Comparison of ENCODE assay signal across 29 cellular contexts in genomic region chr7:76222839-76223238, GRCh38. TPM values are rescaled to one million over a fixed set of nuclear protein-coding genes. Genes with fewer than 3 reads are reported as not detected.
DNase-seq lines count a peak whose midpoint lies in the region; ATAC-seq, FAIRE-seq and TF ChIP-seq lines count a peak whose summit lies in the region.
"Had no signal": no experiment of that assay in that cellular context is flagged by ENCODE, and none has a peak within 500 bp of the region (broad histone marks: within the 10 kb centered on the region; RNA-seq: fewer than 3 reads in every experiment).

No MANE protein-coding gene starts in this region.

- TF ChIP-seq EP300 in K562 (IDR thresholded peaks at IDR 0.05; ENCODE audit: low read length), result no peak

- no peak for TF ChIP-seq POLR2A in HCT116 (IDR thresholded peaks at IDR 0.05; ENCODE audit: borderline replicate concordance, extremely low read depth, insufficient read depth, insufficient read length)
- no peak for TF ChIP-seq POLR2A in K562 (conservative IDR thresholded peaks at IDR 0.05)
- no peak for TF ChIP-seq POLR2A in lower leg skin (IDR thresholded peaks at IDR 0.05)

- H3K9me1 ChIP-seq in K562 (ENCODE audit: control insufficient read depth, insufficient read depth, low read length), result no peaks in the 10 kb centered on the region

- H3K4me1 Mint-ChIP-seq in GM23338 (peaks cover 48% of the 10 kb centered on the region), glutamatergic neuron (ENCODE audit: low read depth, unreplicated experiment) (peaks cover 36% of the 10 kb centered on the region)
- H3K4me1 Mint-ChIP-seq: CD14-positive monocyte; CD4-positive, alpha-beta memory T cell; CD8-positive, alpha-beta memory T cell had no signal

- no peak for DNase-seq in GM23338 (ENCODE audit: low spot score)
- no peak for DNase-seq in HCT116 (ENCODE audit: low read depth, low spot score)
- DNase-seq in K562 (ENCODE audit: extremely low read depth in 1 of 4, low spot score in 3 of 4), result no peak
- DNase-seq in glutamatergic neuron, result no peak
- no peak for DNase-seq in lower leg skin (ENCODE audit: low spot score in 2 of 2)
- DNase-seq in mesenchymal stem cell, result no peak
- DNase-seq in tibial artery, result no peak
- no peak for DNase-seq in medulla oblongata (ENCODE audit: extremely low spot score)
- DNase-seq: 8988T; ACHN; BE2C; C1 segment of cervical spinal cord; CD4-positive, alpha-beta memory T cell; CD4-positive, CD25-positive, alpha-beta regulatory T cell; CD8-positive, alpha-beta memory T cell; COR-L47; DMS 273 treated with DMSO at 0.1 percent for 48 hours; DMS153; DMS53; DMS79; DND-41; EL; GDM1 had no signal

- TF ChIP-seq RAD21 in HCT116 (IDR thresholded peaks at IDR 0.05; ENCODE audit: low read depth), result no peak
- TF ChIP-seq RAD21 in K562 (CRISPR knock-in tag; conservative IDR thresholded peaks at IDR 0.05 in 1 of 2, IDR thresholded peaks at IDR 0.05 in 1 of 2), result no peak

- H2AFZ ChIP-seq in GM23338 (no peak overlapping the region), HCT116 (ENCODE audit: low read depth, low read length, poor library complexity, severe bottlenecking) (no peak overlapping the region), K562 (ENCODE audit: low read depth, low read length) (no peak overlapping the region), mesenchymal stem cell (ENCODE audit: low read depth, low read length) (no peak overlapping the region)

- no peak overlapping the region for H3K4me3 ChIP-seq in GM23338
- H3K4me3 ChIP-seq in HCT116 (replicated peaks in 1 of 2; ENCODE audit: low read depth in 1 of 2, low read length in 2 of 2), result peak overlapping the region in 1 of 2 experiments; percentile 17; a peak in 1 of 4 replicates
- H3K4me3 ChIP-seq in K562, result no peak overlapping the region
- H3K4me3 ChIP-seq in lower leg skin (ENCODE audit: low read depth, poor library complexity, severe bottlenecking), result no peak overlapping the region
- no peak overlapping the region for H3K4me3 ChIP-seq in mesenchymal stem cell (ENCODE audit: insufficient read depth in 1 of 2, low read depth in 1 of 2, low read length in 2 of 2)
- H3K4me3 ChIP-seq in tibial artery, result no peak overlapping the region
- H3K4me3 ChIP-seq: BLaER1, GM12878 had no signal

- intact Hi-C loops in HCT116 (cut with micrococcal nuclease) (no loop called here), K562 (cut with micrococcal nuclease) (no loop called here), lower leg skin (cut with DNase I; ENCODE audit: low total_unique reads) (no loop called here), tibial artery (cut with DNase I; ENCODE audit: low total_unique reads) (no loop called here)

- no peak overlapping the region for H3K18ac ChIP-seq in mesenchymal stem cell (ENCODE audit: low read depth in 1 of 2, low read length in 2 of 2)

- in situ Hi-C loops in K562 (cut with MboI), result no loop called here

- H4K8ac ChIP-seq in mesenchymal stem cell (ENCODE audit: low read length), result no peak overlapping the region

- no peak for FAIRE-seq in K562 (lab: Jason Lieb, UNC)
- FAIRE-seq: A204.1, GM12878, GM12892, GM18507 had no signal

- TF ChIP-seq CTCF in GM23338 (conservative IDR thresholded peaks at IDR 0.05; ENCODE audit: low read depth in 2 of 2), result no peak
- no peak for TF ChIP-seq CTCF in HCT116 (IDR thresholded peaks at IDR 0.05 in 2 of 3, conservative IDR thresholded peaks at IDR 0.05 in 1 of 3; ENCODE audit: borderline replicate concordance in 1 of 3, insufficient read depth in 1 of 3, low read depth in 2 of 3, low read length in 2 of 3)
- no peak for TF ChIP-seq CTCF in K562 (IDR thresholded peaks at IDR 0.05 in 2 of 3, conservative IDR thresholded peaks at IDR 0.05 in 1 of 3; ENCODE audit: insufficient read depth in 2 of 3, low read depth in 1 of 3, low read length in 3 of 3)
- TF ChIP-seq CTCF in glutamatergic neuron (IDR thresholded peaks at IDR 0.05; ENCODE audit: partially characterized antibody, unreplicated experiment), result no peak
- no peak for TF ChIP-seq CTCF in lower leg skin (IDR thresholded peaks at IDR 0.05)
- no peak for TF ChIP-seq CTCF in tibial artery (IDR thresholded peaks at IDR 0.05)

- no peaks in the 10 kb centered on the region for H3K27me3 ChIP-seq in GM23338 (ENCODE audit: insufficient read depth)
- H3K27me3 ChIP-seq in HCT116 (ENCODE audit: insufficient read depth, low read length), result peaks cover 12% of the 10 kb centered on the region; the same call in 1 of the 2 replicates
- H3K27me3 ChIP-seq in K562 (ENCODE audit: control insufficient read depth in 2 of 2, insufficient read depth in 2 of 2, low read length in 2 of 2), result peaks cover 13 to 63% of the 10 kb centered on the region in 2 experiments; a peak in 4 of 5 replicates
- H3K27me3 ChIP-seq in mesenchymal stem cell (ENCODE audit: control insufficient read depth in 1 of 2, insufficient read depth in 1 of 2, low read length in 2 of 2), result peaks cover 44 to 56% of the 10 kb centered on the region in 2 experiments
- H3K27me3 ChIP-seq in tibial artery, result peaks cover 0 to 89% of the 10 kb centered on the region in 2 donors
- H3K27me3 ChIP-seq: BE2C had no signal

- H3K9me2 ChIP-seq in GM23338 (ENCODE audit: insufficient read depth) (no peaks in the 10 kb centered on the region), HCT116 (ENCODE audit: insufficient read depth) (no peaks in the 10 kb centered on the region)

- H3K4ac ChIP-seq in mesenchymal stem cell (ENCODE audit: low read depth in 1 of 2, low read length in 2 of 2), result no peak overlapping the region

- RAD21 ChIA-PET in HCT116 (lab: Charles Lee; ENCODE audit: low non-redundant PET in 1 of 2, low total read pairs in 2 of 2, uncharacterized antibody in 2 of 2, unreplicated experiment in 2 of 2), result no interaction called here

- H2BK12ac ChIP-seq in mesenchymal stem cell (ENCODE audit: low read length in 2 of 2), result no peak overlapping the region

- POLR2A ChIA-PET in HCT116 (lab: Charles Lee) (no interaction called here), K562 (lab: Yijun Ruan, JAX) (interaction anchor here (0.6 kb wide), 1 partner anchor 42 kb away, joined by 3 read pairs; no protein-coding TSS in a partner anchor)

- H3K79me1 ChIP-seq in mesenchymal stem cell (replicated peaks; ENCODE audit: low read length, poor library complexity, severe bottlenecking), result no peaks in the 10 kb centered on the region

- CTCF ChIA-PET in HCT116 (lab: Charles Lee) (interaction anchor here (1.3 kb wide), 1 partner anchor 44 kb away, joined by 4 read pairs; no protein-coding TSS in a partner anchor), K562 (lab: Yijun Ruan, JAX; ENCODE audit: low intra/inter-chr PET ratio) (no interaction called here)

- H3K23ac ChIP-seq in mesenchymal stem cell (ENCODE audit: low read length in 2 of 2), result no peak overlapping the region

- H3K27me3 Mint-ChIP-seq in GM23338 (ENCODE audit: insufficient read depth, low read depth, poor library complexity) (peaks cover 24% of the 10 kb centered on the region), glutamatergic neuron (ENCODE audit: unreplicated experiment) (peaks cover 5% of the 10 kb centered on the region)

- no peak overlapping the region for H3K14ac ChIP-seq in mesenchymal stem cell (ENCODE audit: low read length in 2 of 2)

- BruUV-seq in HCT116 (replicated peaks; lab: Mats Ljungman, UMichigan), result no TSS peak
- no TSS peak for BruUV-seq in K562 (replicated peaks; lab: Mats Ljungman, UMichigan)

- H2BK5ac ChIP-seq in mesenchymal stem cell (ENCODE audit: low read depth, low read length, poor library complexity, severe bottlenecking), result no peak overlapping the region

- no peaks in the 10 kb centered on the region for H3K9me3 ChIP-seq in HCT116 (ENCODE audit: control insufficient read depth in 1 of 2, insufficient read depth in 1 of 2, low read depth in 1 of 2, low read length in 2 of 2)
- H3K9me3 ChIP-seq in K562 (replicated peaks; ENCODE audit: control insufficient read depth, insufficient read depth, low read depth, low read length), result no peaks in the 10 kb centered on the region
- peaks cover 3% of the 10 kb centered on the region for H3K9me3 ChIP-seq in mesenchymal stem cell (ENCODE audit: control insufficient read depth, low read length)
- no peaks in the 10 kb centered on the region for H3K9me3 ChIP-seq in tibial artery
- H3K9me3 ChIP-seq: BE2C, BLaER1 had no signal

- H2AK5ac ChIP-seq in mesenchymal stem cell (ENCODE audit: low read length, severe bottlenecking), result no peak overlapping the region

- no peak overlapping the region for H4K91ac ChIP-seq in mesenchymal stem cell (ENCODE audit: low read length)

- no peak overlapping the region for H3K27ac Mint-ChIP-seq in GM23338
- peak overlapping the region; percentile 31 for H3K27ac Mint-ChIP-seq in glutamatergic neuron (ENCODE audit: unreplicated experiment)
- H3K27ac Mint-ChIP-seq: CD4-positive, alpha-beta memory T cell; CD4-positive, CD25-positive, alpha-beta regulatory T cell; CD8-positive, alpha-beta memory T cell had no signal

- no peaks in the 10 kb centered on the region for H3K36me3 Mint-ChIP-seq in GM23338 (ENCODE audit: low read depth)
- peaks cover 5% of the 10 kb centered on the region for H3K36me3 Mint-ChIP-seq in glutamatergic neuron (ENCODE audit: unreplicated experiment)
- H3K36me3 Mint-ChIP-seq: CD14-positive monocyte; CD4-positive, CD25-positive, alpha-beta regulatory T cell had no signal

- no peak overlapping the region for H2BK120ac ChIP-seq in mesenchymal stem cell (ENCODE audit: low read depth, low read length)

- H3K9me3 Mint-ChIP-seq in GM23338 (no peaks in the 10 kb centered on the region), glutamatergic neuron (ENCODE audit: unreplicated experiment) (peaks cover 6% of the 10 kb centered on the region)

- ATAC-seq in GM23338 (no peak), HCT116 (no peak), K562 (no peak)
- ATAC-seq: GM12878 had no signal

- no peaks in the 10 kb centered on the region for H3K79me2 ChIP-seq in GM23338 (replicated peaks; ENCODE audit: insufficient read depth)
- H3K79me2 ChIP-seq in HCT116 (ENCODE audit: insufficient read depth, low read length), result no peaks in the 10 kb centered on the region
- no peaks in the 10 kb centered on the region for H3K79me2 ChIP-seq in K562 (ENCODE audit: control insufficient read depth, insufficient read depth, low read length)

- no peak overlapping the region for H3K9ac ChIP-seq in HCT116 (ENCODE audit: low read length)
- no peak overlapping the region for H3K9ac ChIP-seq in K562 (ENCODE audit: insufficient read depth in 1 of 2, low read depth in 2 of 2, low read length in 2 of 2)
- no peak overlapping the region for H3K9ac ChIP-seq in mesenchymal stem cell (ENCODE audit: low read length)
- H3K9ac ChIP-seq: BLaER1 had no signal

- no peaks in the 10 kb centered on the region for H3K36me3 ChIP-seq in GM23338 (ENCODE audit: insufficient read depth)
- H3K36me3 ChIP-seq in HCT116 (ENCODE audit: control insufficient read depth in 1 of 2, insufficient read depth in 2 of 2, low read length in 2 of 2), result no peaks in the 10 kb centered on the region
- no peaks in the 10 kb centered on the region for H3K36me3 ChIP-seq in K562 (ENCODE audit: control insufficient read depth, insufficient read depth, low read length)
- no peaks in the 10 kb centered on the region for H3K36me3 ChIP-seq in mesenchymal stem cell (ENCODE audit: control insufficient read depth in 1 of 2, insufficient read depth in 2 of 2, low read depth in 1 of 2, low read length in 2 of 2)
- no peaks in the 10 kb centered on the region for H3K36me3 ChIP-seq in tibial artery
- H3K36me3 ChIP-seq: BLaER1 had no signal

- H2BK15ac ChIP-seq in mesenchymal stem cell (ENCODE audit: low read depth, poor library complexity, severe bottlenecking), result no peak overlapping the region

- H3F3A ChIP-seq in GM23338 (replicated peaks; ENCODE audit: low read depth), result peaks cover 14% of the 10 kb centered on the region

- no peak overlapping the region for H3K27ac ChIP-seq in GM23338 (ENCODE audit: low read depth)
- H3K27ac ChIP-seq in HCT116 (ENCODE audit: low read depth, low read length), result no peak overlapping the region
- no peak overlapping the region for H3K27ac ChIP-seq in K562 (ENCODE audit: extremely low read depth, low read depth, low read length)
- no peak overlapping the region for H3K27ac ChIP-seq in mesenchymal stem cell (ENCODE audit: low read length, poor library complexity, severe bottlenecking)
- no peak overlapping the region for H3K27ac ChIP-seq in tibial artery
- H3K27ac ChIP-seq: BLaER1 had no signal

- H3K4me1 ChIP-seq in GM23338 (ENCODE audit: insufficient read depth), result peaks cover 46% of the 10 kb centered on the region
- H3K4me1 ChIP-seq in HCT116 (ENCODE audit: control insufficient read depth in 1 of 2, insufficient read depth in 2 of 2, low read length in 2 of 2), result peaks cover 6 to 19% of the 10 kb centered on the region in 2 experiments; a peak in 3 of 4 replicates
- peaks cover 0 to 4% of the 10 kb centered on the region in 2 experiments; a peak in 2 of 5 replicates for H3K4me1 ChIP-seq in K562 (replicated peaks in 1 of 2; ENCODE audit: control insufficient read depth in 2 of 2, insufficient read depth in 2 of 2, low read length in 2 of 2)
- peaks cover 10% of the 10 kb centered on the region for H3K4me1 ChIP-seq in mesenchymal stem cell (ENCODE audit: control insufficient read depth, insufficient read depth, low read depth, low read length)
- H3K4me1 ChIP-seq in tibial artery, result peaks cover 0 to 6% (median 2%) of the 10 kb centered on the region in 4 donors
- H3K4me1 ChIP-seq: BE2C had no signal

- WGBS in K562 (ENCODE audit: insufficient coverage, low coverage, missing lambda C conversion rate), result 4% methylated on average over 5 of the region's 5 CpGs
- WGBS in lower leg skin, 2 donors, result 69 to 79% methylated on average over 5 of the region's 5 CpGs
- 69% methylated on average over 5 of the region's 5 CpGs for WGBS in mesenchymal stem cell

- H3K4me2 ChIP-seq in GM23338 (peak overlapping the region; percentile 67; the same call in 1 of the 2 replicates), HCT116 (ENCODE audit: low read length) (peak overlapping the region; percentile 49), K562 (ENCODE audit: insufficient read depth, low read length) (no peak overlapping the region), mesenchymal stem cell (ENCODE audit: low read length, poor library complexity, severe bottlenecking) (no peak overlapping the region)
- H3K4me2 ChIP-seq: BLaER1 had no signal

- no peak overlapping the region; the same call in 2 of the 3 replicates for H3K4me3 Mint-ChIP-seq in GM23338
- no peak overlapping the region for H3K4me3 Mint-ChIP-seq in glutamatergic neuron (ENCODE audit: unreplicated experiment)
- H3K4me3 Mint-ChIP-seq: CD4-positive, alpha-beta memory T cell; CD4-positive, CD25-positive, alpha-beta regulatory T cell; CD8-positive, alpha-beta memory T cell had no signal

- no peaks in the 10 kb centered on the region for H4K20me1 ChIP-seq in GM23338 (replicated peaks; ENCODE audit: insufficient read depth)
- no peaks in the 10 kb centered on the region for H4K20me1 ChIP-seq in HCT116 (ENCODE audit: insufficient read depth)
- H4K20me1 ChIP-seq in K562 (replicated peaks; ENCODE audit: control insufficient read depth, insufficient read depth, low read length), result 0 out of 2 replicates have a peak, but pooled peaks cover 23% of the 10 kb centered on the region

RNA-seq across cellular contexts. Expression of gene SRRM3, which starts 21.1 kb away (rescaled TPM):
- 9.2 and 13.8 TPM in 2 replicates for total RNA-seq in GM23338 (2014; rRNA removed; shearing (Covaris generic))
- polyA plus RNA-seq in GM23338 (2016; fragmentation: Nextera tagmentation; extraction: Ambion mirVana) (8.2 and 8.6 TPM in 2 replicates), K562 (2011; rRNA removed) (0.55 and 0.74 TPM in 2 replicates), K562 (2014; fragmentation: Illumina TruSeq; extraction: Trizol) (0.30 and 0.37 TPM in 2 replicates), K562 (2014; fragmentation: Nextera tagmentation; extraction: Ambion mirVana) (under 1 TPM in 1 of 2 experiments, not detected in 1; 0.04 TPM), K562 (2014; rRNA removed) (0.43 and 0.46 TPM in 2 replicates)
- total RNA-seq in HCT116 (2021; ENCODE audit: unreplicated experiment) (12.7 TPM), K562 (2014; rRNA removed) (0.45 and 0.59 TPM in 2 replicates), K562 (2014; rRNA removed; fragmentation: Illumina TruSeq; extraction: Trizol) (0.16 and 0.18 TPM in 2 replicates), K562 (2015; rRNA removed; fragmentation: Illumina TruSeq; extraction: Trizol) (0.08 TPM in 1 of 2 replicates, not detected in the other), K562 (2021) (0.47 and 0.91 TPM in 2 replicates), glutamatergic neuron (ENCODE audit: unreplicated experiment) (154 TPM), lower leg skin (10 to 100 TPM in 1 of 4 donors, 1 to 10 TPM in 3; 7.5 to 12.3 (median 9.4) TPM)
- polyA plus RNA-seq in HCT116 (2012), result 13.4 and 14.7 TPM in 2 replicates
- total RNA-seq in K562 (2011; cell fraction: chromatin; rRNA removed; ENCODE audit: low replicate concordance), result 0.32 and 1.6 TPM in 2 replicates
- total RNA-seq in K562 (2011; cell fraction: nucleolus; rRNA removed), result 0.39 and 2.3 TPM in 2 replicates
- 0.84 and 0.88 TPM in 2 replicates for total RNA-seq in K562 (2011; cell fraction: nucleoplasm; rRNA removed)
- polyA plus RNA-seq in K562 (2011; cell fraction: cytosol; rRNA removed), result 1.0 and 2.3 TPM in 2 replicates
- polyA plus RNA-seq in K562 (2011; cell fraction: nucleus; rRNA removed), result 0.60 and 0.94 TPM in 2 replicates
- 0.42 and 0.48 TPM in 2 replicates for polyA plus RNA-seq in K562 (2012)
- 0.30 and 0.70 TPM in 2 replicates for polyA minus RNA-seq in K562 (2011; rRNA and poly(A)+ RNA removed)
- 0.48 and 1.0 TPM in 2 replicates for polyA minus RNA-seq in K562 (2011; cell fraction: cytosol; rRNA and poly(A)+ RNA removed)
- polyA minus RNA-seq in K562 (2011; cell fraction: nucleus; rRNA and poly(A)+ RNA removed), result 0.44 and 0.54 TPM in 2 replicates
- 4.0 TPM for polyA plus RNA-seq in mesenchymal stem cell (2013, experiment 1 of 2)
- polyA plus RNA-seq in mesenchymal stem cell (2013, experiment 2 of 2), result 4.1 TPM
- total RNA-seq: CD4-positive, alpha-beta memory T cell; CD4-positive, CD25-positive, alpha-beta regulatory T cell; CD8-positive, alpha-beta memory T cell had no signal
- polyA plus RNA-seq: CD14-positive monocyte; CD4-positive, alpha-beta memory T cell; CD4-positive, CD25-positive, alpha-beta regulatory T cell; CD8-positive, alpha-beta memory T cell had no signal

Comparison
In these comparisons a context has a peak if more than half of its experiments do, and no peak if none do; other contexts are left out.
1. H3K4me2 ChIP-seq: peak in GM23338 (single experiment) and HCT116 (single experiment); none in K562 (single experiment) and mesenchymal stem cell (single experiment).
2. RNA of gene SRRM3, which starts 21.1 kb away (total RNA-seq): 154 TPM in glutamatergic neuron (single experiment); 9.2 to 13.8 TPM in GM23338, 12.7 TPM in HCT116 (single experiment), 7.5 to 12.3 TPM in lower leg skin and 0.08 to 2.3 TPM in K562; every median in the first group is over 10 times any median in the second.